ENCODE assay signal across 9 cellular contexts in genomic region chr17:16418684-16419066, GRCh38. TPM values are rescaled to one million over a fixed set of nuclear protein-coding genes. Genes with fewer than 3 reads are reported as not detected.
DNase-seq lines count a peak whose midpoint lies in the region; ATAC-seq and TF ChIP-seq lines count a peak whose summit lies in the region.
"Had no signal": no experiment of that assay in that cellular context is flagged by ENCODE, and none has a peak within 500 bp of the region (broad histone marks: within the 10 kb centered on the region; RNA-seq: fewer than 3 reads in every experiment).

No MANE protein-coding gene starts in this region.

- POLR2A ChIA-PET in activated CD8-positive, alpha-beta T cell treated with anti-CD3 and anti-CD28 coated beads, Interleukin-2, amount 10 ng/mL, durations not matched to agents 7 days and 5 days (lab: Charles Lee): interaction anchor here (1.0 to 6.2 kb wide), 4 partner anchors 18 to 66 kb away, joined by 5 to 57 read pairs (median 6); partner anchors contain the start of gene UBB

- ATAC-seq in activated CD8-positive, alpha-beta T cell treated with anti-CD3 and anti-CD28 coated beads, Interleukin-2, amount 10 ng/mL, durations not matched to agents 7 days and 5 days: no peak
- ATAC-seq in lower lobe of right lung (no peak), HG02571 (IDR thresholded peaks at IDR 0.05; ENCODE audit: unreplicated experiment) (no peak), HG03045 (IDR thresholded peaks at IDR 0.05; ENCODE audit: unreplicated experiment) (no peak)

- TF ChIP-seq EP300 in transverse colon (IDR thresholded peaks at IDR 0.05; ENCODE audit: low read depth): no peak

- 62% methylated on average over 2 of the region's 2 CpGs; no CpG with 5 or more reads in 1 of the 2 donors for WGBS in transverse colon (ENCODE audit: low coverage in 1 of 2), 2 donors

- H3K27ac Mint-ChIP-seq in activated naive CD4-positive, alpha-beta T cell treated with anti-CD3 and anti-CD28 coated beads, Interleukin-2, amount 50 U/mL, for 24 hours: peak overlapping the region; percentile 95
- peak overlapping the region; percentile 81 for H3K27ac Mint-ChIP-seq in activated CD8-positive, alpha-beta T cell treated with anti-CD3 and anti-CD28 coated beads, Interleukin-2, amount 10 ng/mL, durations not matched to agents 7 days and 5 days

- CTCF ChIA-PET in activated CD8-positive, alpha-beta T cell treated with anti-CD3 and anti-CD28 coated beads, Interleukin-2, amount 10 ng/mL, durations not matched to agents 7 days and 5 days (lab: Charles Lee): interaction anchor here (1.4 to 5.0 kb wide), 3 partner anchors 10 to 54 kb away, joined by 3 to 27 read pairs (median 5); no protein-coding TSS in a partner anchor

- H3K9me3 Mint-ChIP-seq in activated naive CD4-positive, alpha-beta T cell treated with anti-CD3 and anti-CD28 coated beads, Interleukin-2, amount 50 U/mL, for 24 hours: no peaks in the 10 kb centered on the region
- H3K9me3 Mint-ChIP-seq in activated CD8-positive, alpha-beta T cell treated with anti-CD3 and anti-CD28 coated beads, Interleukin-2, amount 10 ng/mL, durations not matched to agents 7 days and 5 days (ENCODE audit: insufficient read depth): no peaks in the 10 kb centered on the region

- H3K27ac ChIP-seq in lower lobe of right lung: peak overlapping the region; percentile 69
- H3K27ac ChIP-seq in transverse colon: peak overlapping the region; percentile 63 to 78 (median 72)

- no peak overlapping the region for H3K4me3 ChIP-seq in lower lobe of right lung
- H3K4me3 ChIP-seq in transverse colon: no peak overlapping the region

- peaks cover 53% of the 10 kb centered on the region for H3K36me3 ChIP-seq in lower lobe of right lung
- no peaks in the 10 kb centered on the region for H3K36me3 ChIP-seq in transverse colon

- DNase-seq in activated naive CD4-positive, alpha-beta T cell treated with Interleukin-2 at 50 U/mL for 16 hours: no peak
- no peak for DNase-seq in activated CD8-positive, alpha-beta T cell treated with anti-CD3 and anti-CD28 coated beads, Interleukin-2, amount 10 ng/mL, durations not matched to agents 7 days and 5 days
- DNase-seq in lower lobe of right lung: no peak
- DNase-seq in transverse colon: no peak
- no peak for DNase-seq in dermis blood vessel endothelial cell
- DNase-seq: C1 segment of cervical spinal cord had no signal

- peak overlapping the region; percentile 77 for H3K4me3 Mint-ChIP-seq in activated naive CD4-positive, alpha-beta T cell treated with anti-CD3 and anti-CD28 coated beads, Interleukin-2, amount 50 U/mL, for 24 hours
- H3K4me3 Mint-ChIP-seq in activated CD8-positive, alpha-beta T cell treated with anti-CD3 and anti-CD28 coated beads, Interleukin-2, amount 10 ng/mL, durations not matched to agents 7 days and 5 days: peak overlapping the region; percentile 57

- H3K9me3 ChIP-seq in lower lobe of right lung: no peaks in the 10 kb centered on the region
- no peaks in the 10 kb centered on the region for H3K9me3 ChIP-seq in transverse colon

- TF ChIP-seq POLR2A in transverse colon (IDR thresholded peaks at IDR 0.05): no peak

- in situ Hi-C loops in transverse colon (cut with MboI; ENCODE audit: low pct_ligation_motif_present in 1 of 4, low pct_unique_long_range_greater_than_20kb in 1 of 4, low sequenced_read_pairs in 3 of 4): no loop called here

- H3K27me3 Mint-ChIP-seq in activated naive CD4-positive, alpha-beta T cell treated with anti-CD3 and anti-CD28 coated beads, Interleukin-2, amount 50 U/mL, for 24 hours: no peaks in the 10 kb centered on the region
- no peaks in the 10 kb centered on the region for H3K27me3 Mint-ChIP-seq in activated CD8-positive, alpha-beta T cell treated with anti-CD3 and anti-CD28 coated beads, Interleukin-2, amount 10 ng/mL, durations not matched to agents 7 days and 5 days (ENCODE audit: low read depth)

- TF ChIP-seq CTCF in lower lobe of right lung (IDR thresholded peaks at IDR 0.05): no peak
- no peak for TF ChIP-seq CTCF in transverse colon (IDR thresholded peaks at IDR 0.05)

- peaks cover 7% of the 10 kb centered on the region for H3K36me3 Mint-ChIP-seq in activated naive CD4-positive, alpha-beta T cell treated with anti-CD3 and anti-CD28 coated beads, Interleukin-2, amount 50 U/mL, for 24 hours
- H3K36me3 Mint-ChIP-seq in activated CD8-positive, alpha-beta T cell treated with anti-CD3 and anti-CD28 coated beads, Interleukin-2, amount 10 ng/mL, durations not matched to agents 7 days and 5 days (ENCODE audit: low read depth): peaks cover 62% of the 10 kb centered on the region

- H3K27me3 ChIP-seq in lower lobe of right lung (ENCODE audit: low read depth): no peaks in the 10 kb centered on the region
- H3K27me3 ChIP-seq in transverse colon: no peaks in the 10 kb centered on the region

- H3K4me1 Mint-ChIP-seq in activated naive CD4-positive, alpha-beta T cell treated with anti-CD3 and anti-CD28 coated beads, Interleukin-2, amount 50 U/mL, for 24 hours: peaks cover 52% of the 10 kb centered on the region
- H3K4me1 Mint-ChIP-seq in activated CD8-positive, alpha-beta T cell treated with anti-CD3 and anti-CD28 coated beads, Interleukin-2, amount 10 ng/mL, durations not matched to agents 7 days and 5 days (ENCODE audit: low read depth): peaks cover 53% of the 10 kb centered on the region

- intact Hi-C loops in lower lobe of right lung (cut with DNase I) (no loop called here), transverse colon (cut with DNase I; ENCODE audit: low total_unique reads) (no loop called here)

- peaks cover 48% of the 10 kb centered on the region for H3K4me1 ChIP-seq in lower lobe of right lung
- H3K4me1 ChIP-seq in transverse colon: peaks cover 3 to 35% (median 16%) of the 10 kb centered on the region in 4 donors

RNA-seq across cellular contexts. Expression of gene TRPV2, which starts 3.3 kb away (rescaled TPM):
- 100 to 1,000 TPM; 124 to 134 TPM for total RNA-seq in activated CD8-positive, alpha-beta T cell treated with anti-CD3 and anti-CD28 coated beads, Interleukin-2, amount 10 ng/mL, durations not matched to agents 7 days and 5 days
- total RNA-seq in lower lobe of right lung (120 TPM), transverse colon (1 to 10 TPM; 2.4 to 8.2 (median 4.4) TPM), dermis blood vessel endothelial cell (40.0 and 48.8 TPM in 2 replicates)

RNA-seq across cellular contexts. Expression of gene UBB, which starts 37.8 kb away (rescaled TPM):
- total RNA-seq in activated CD8-positive, alpha-beta T cell treated with anti-CD3 and anti-CD28 coated beads, Interleukin-2, amount 10 ng/mL, durations not matched to agents 7 days and 5 days: 1,000 to 10,000 TPM; 1,415 to 1,441 TPM
- total RNA-seq in lower lobe of right lung (1,803 TPM), transverse colon (1,000 to 10,000 TPM in 1 of 4 donors, 100 to 1,000 TPM in 3; 426 to 1,167 (median 805) TPM), dermis blood vessel endothelial cell (1,676 and 1,882 TPM in 2 replicates)
